ENCODE assay signal across 28 cellular contexts in genomic region chr4:109256847-109257246, GRCh38. TPM values are rescaled to one million over a fixed set of nuclear protein-coding genes. Genes with fewer than 3 reads are reported as not detected.
"Had no signal": no experiment of that assay in that cellular context is flagged by ENCODE, and none has a peak within 500 bp of the region (broad histone marks: within the 10 kb centered on the region; RNA-seq: fewer than 3 reads in every experiment).

No MANE protein-coding gene starts in this region.

- ATAC-seq: effector memory CD8-positive, alpha-beta T cell; esophagus mucosa; gastrocnemius medialis; heart right ventricle; left cardiac atrium; left lung; left ventricle myocardium superior; lower lobe of right lung; mucosa of descending colon had no signal

- H3K4me3 ChIP-seq: colonic mucosa, esophagus squamous epithelium, gastrocnemius medialis, heart right ventricle, left lung, lower lobe of right lung, mucosa of descending colon had no signal

- H3K27me3 ChIP-seq: colonic mucosa, esophagus squamous epithelium, gastrocnemius medialis, heart right ventricle, left lung had no signal

- H3K36me3 ChIP-seq: colonic mucosa, esophagus squamous epithelium, gastrocnemius medialis, heart right ventricle, left lung, lower lobe of right lung had no signal

- H3K4me3 Mint-ChIP-seq: dendritic cell treated with granulocyte-macrophage colony-stimulating factor and Interleukin-4, amounts not matched to agents 40 ng/mL and 50 ng/mL, for 4 days; effector memory CD8-positive, alpha-beta T cell; endodermal cell; mesothelial cell of epicardium; naive B cell had no signal

- H3K27me3 Mint-ChIP-seq: dendritic cell treated with granulocyte-macrophage colony-stimulating factor and Interleukin-4, amounts not matched to agents 40 ng/mL and 50 ng/mL, for 4 days had no signal

- H3K9me3 ChIP-seq: colonic mucosa, esophagus squamous epithelium, gastrocnemius medialis, heart right ventricle, left lung, lower lobe of right lung, mucosa of descending colon had no signal

- H3K27ac ChIP-seq: colonic mucosa, epithelial cell of prostate, esophagus squamous epithelium, gastrocnemius medialis, heart right ventricle, left lung, lower lobe of right lung had no signal

- H3K36me3 Mint-ChIP-seq: naive B cell had no signal

- DNase-seq: colonic mucosa; cortex of kidney; effector CD8-positive, alpha-beta T cell; effector memory CD8-positive, alpha-beta T cell; endodermal cell; erythroblast; esophagus squamous epithelium; foreskin fibroblast; foreskin melanocyte; gastrocnemius medialis; glutamatergic neuron; head of caudate nucleus; heart right ventricle; hippocampal formation; left cardiac atrium; left lung; left ventricle myocardium superior; lower lobe of right lung; mesenchymal stem cell; mucosa of descending colon; naive B cell had no signal

- H3K9me3 Mint-ChIP-seq: dendritic cell treated with granulocyte-macrophage colony-stimulating factor and Interleukin-4, amounts not matched to agents 40 ng/mL and 50 ng/mL, for 4 days; effector memory CD8-positive, alpha-beta T cell; endodermal cell had no signal

- FAIRE-seq: endometrium, islet of Langerhans, keratinocyte had no signal

- H3K4me1 ChIP-seq: colonic mucosa, esophagus squamous epithelium, gastrocnemius medialis, heart right ventricle, left lung, lower lobe of right lung had no signal

- H3K27ac Mint-ChIP-seq: dendritic cell treated with granulocyte-macrophage colony-stimulating factor and Interleukin-4, amounts not matched to agents 40 ng/mL and 50 ng/mL, for 4 days; effector memory CD8-positive, alpha-beta T cell; endodermal cell; mesothelial cell of epicardium; naive B cell had no signal

- H3K4me1 Mint-ChIP-seq: endodermal cell, naive B cell had no signal

RNA-seq across cellular contexts. Expression of gene COL25A1, which starts 45.6 kb away (rescaled TPM):
- polyA plus RNA-seq: keratinocyte had no signal
